In the genomic region with DNA sequence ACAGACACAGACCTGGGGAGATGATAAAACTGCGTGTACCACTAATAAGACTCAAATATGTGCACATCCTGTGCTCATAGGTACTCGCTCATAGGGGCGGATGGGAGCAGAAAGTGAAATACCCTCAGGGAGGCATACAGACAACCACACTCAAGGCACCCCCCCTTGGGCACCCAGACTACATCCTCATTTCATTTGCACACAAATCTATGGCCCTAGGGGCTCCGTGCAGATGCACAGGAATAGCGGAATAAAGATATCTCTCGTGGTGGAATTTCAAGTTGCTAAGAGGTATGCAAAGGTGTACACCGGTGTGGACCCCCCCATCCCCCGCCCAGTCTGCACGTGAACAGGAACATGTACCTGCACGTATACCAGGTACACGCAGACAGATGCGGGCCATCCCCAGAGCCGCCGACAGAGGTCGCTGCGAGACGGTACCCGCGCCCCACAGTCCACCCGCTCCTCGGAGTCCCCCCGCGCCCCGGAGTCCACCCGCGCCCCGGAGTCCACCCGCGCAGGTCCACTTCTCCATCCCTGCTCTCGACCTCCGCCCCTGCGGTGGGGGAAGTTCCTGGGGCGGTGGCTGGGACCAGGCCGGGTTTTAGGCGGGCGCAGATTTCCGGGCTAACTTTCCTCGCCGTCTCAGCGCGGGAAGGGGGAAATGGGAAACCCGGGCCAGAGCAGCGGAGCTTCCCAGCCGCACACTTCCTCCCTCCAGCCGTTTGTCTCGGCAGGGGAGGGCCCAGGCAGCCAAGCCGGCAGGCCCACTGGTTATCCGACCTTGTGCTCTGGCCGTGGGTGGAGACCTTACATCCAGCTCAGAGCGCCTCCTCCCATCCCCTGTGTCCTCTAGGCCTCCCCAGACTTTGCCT, we compare ENCODE assay signal across 8 cellular contexts. TPM values are rescaled to one million over a fixed set of nuclear protein-coding genes. Genes with fewer than 3 reads are reported as not detected.
DNase-seq lines count a peak whose midpoint lies in the region; ATAC-seq and TF ChIP-seq lines count a peak whose summit lies in the region.

No MANE protein-coding gene starts in this region.

- peaks cover 79% of the 10 kb centered on the region for H3K79me2 ChIP-seq in OCI-LY3 (ENCODE audit: low read length)

- peaks cover 20% of the 10 kb centered on the region for H3K4me1 Mint-ChIP-seq in activated T-cell treated with anti-CD3 and anti-CD28 coated beads, Interleukin-2, amount 50 U/mL, for 24 hours (ENCODE audit: low read depth)
- H3K4me1 Mint-ChIP-seq in neural crest cell, result peaks cover 6% of the 10 kb centered on the region

- WGBS in testis, 2 donors, result 3 to 4% methylated on average over 31 to 50 of the region's 50 CpGs

- peak; percentile 67 for DNase-seq in NCI-H1436 (lab: John Stamatoyannopoulos, UW)
- DNase-seq in NCI-H1436 treated with DMSO at 0.1 percent for 48 hours (lab: John Stamatoyannopoulos, UW), result no peak
- peak; percentile 87 for DNase-seq in activated T-cell treated with anti-CD3 and anti-CD28 coated beads, Interleukin-2, amount 50 U/mL, for 24 hours
- peak; percentile 45 for DNase-seq in fibroblast of mammary gland (ENCODE audit: low read depth)
- peak; percentile 69 for DNase-seq in neural crest cell (ENCODE audit: low read depth, low spot score)
- DNase-seq in testis, result peak; percentile 85

- ATAC-seq in HG02885 (IDR thresholded peaks at IDR 0.05; ENCODE audit: poor library complexity, unreplicated experiment), result peak; percentile 69

- TF ChIP-seq CTCF in OCI-LY3 (IDR thresholded peaks at IDR 0.05; ENCODE audit: low read depth, low read length), result peak; percentile 61
- peak; percentile 57 for TF ChIP-seq CTCF in fibroblast of mammary gland (conservative IDR thresholded peaks at IDR 0.05; ENCODE audit: control insufficient read depth, insufficient read depth, low read depth, low read length)
- TF ChIP-seq CTCF in neural crest cell (conservative IDR thresholded peaks at IDR 0.05), result peak; percentile 87
- TF ChIP-seq CTCF in testis (IDR thresholded peaks at IDR 0.05), result peak; percentile 37 to 84 (median 63)

- H4K20me1 ChIP-seq in OCI-LY3 (ENCODE audit: insufficient read depth, low read length), result no peaks in the 10 kb centered on the region

- H3K9me3 ChIP-seq in OCI-LY3 (ENCODE audit: insufficient read depth, low read length), result no peaks in the 10 kb centered on the region
- H3K9me3 ChIP-seq in testis, result no peaks in the 10 kb centered on the region

- intact Hi-C loops in testis (cut with DNase I; ENCODE audit: low total_unique reads), result no loop called here

- no peak for TF ChIP-seq POLR2A in testis (IDR thresholded peaks at IDR 0.05)

- peak overlapping the region; percentile 98 for H3K4me2 ChIP-seq in OCI-LY3 (ENCODE audit: low read length)

- H3K36me3 ChIP-seq in OCI-LY3 (replicated peaks; ENCODE audit: low read depth, low read length) (peaks cover 56% of the 10 kb centered on the region), testis (ENCODE audit: low read depth, missing control alignments) (no peaks in the 10 kb centered on the region)

- no peak overlapping the region for H2AFZ ChIP-seq in OCI-LY3 (ENCODE audit: low read depth, low read length)

- H3K27me3 ChIP-seq in OCI-LY3 (ENCODE audit: low read depth, low read length), result no peaks in the 10 kb centered on the region
- no peaks in the 10 kb centered on the region for H3K27me3 ChIP-seq in testis

- H3K4me1 ChIP-seq in OCI-LY3 (ENCODE audit: low read length) (peaks cover 95% of the 10 kb centered on the region), testis (no peaks in the 10 kb centered on the region)

- H3K36me3 Mint-ChIP-seq in activated T-cell treated with anti-CD3 and anti-CD28 coated beads, Interleukin-2, amount 50 U/mL, for 24 hours (ENCODE audit: low read depth), result no peaks in the 10 kb centered on the region
- H3K36me3 Mint-ChIP-seq in neural crest cell (ENCODE audit: low read depth), result no peaks in the 10 kb centered on the region

- H3K9me3 Mint-ChIP-seq in activated T-cell treated with anti-CD3 and anti-CD28 coated beads, Interleukin-2, amount 50 U/mL, for 24 hours, result no peaks in the 10 kb centered on the region
- no peaks in the 10 kb centered on the region for H3K9me3 Mint-ChIP-seq in neural crest cell

- H3K4me3 Mint-ChIP-seq in activated T-cell treated with anti-CD3 and anti-CD28 coated beads, Interleukin-2, amount 50 U/mL, for 24 hours, result peak overlapping the region; percentile 67
- H3K4me3 Mint-ChIP-seq in neural crest cell, result peak overlapping the region; percentile 86

- H3K27ac ChIP-seq in OCI-LY3 (ENCODE audit: low read length) (peak overlapping the region; percentile 100), testis (no peak overlapping the region)

- peak overlapping the region; percentile 64 for H3K27ac Mint-ChIP-seq in activated T-cell treated with anti-CD3 and anti-CD28 coated beads, Interleukin-2, amount 50 U/mL, for 24 hours
- peak overlapping the region; percentile 62 for H3K27ac Mint-ChIP-seq in neural crest cell (ENCODE audit: unreplicated experiment)

- H3K9ac ChIP-seq in OCI-LY3 (ENCODE audit: low read length), result peak overlapping the region; percentile 100

- H3K27me3 Mint-ChIP-seq in activated T-cell treated with anti-CD3 and anti-CD28 coated beads, Interleukin-2, amount 50 U/mL, for 24 hours, result peaks cover 12% of the 10 kb centered on the region
- H3K27me3 Mint-ChIP-seq in neural crest cell (ENCODE audit: low read depth), result peaks cover 49% of the 10 kb centered on the region

- H3K4me3 ChIP-seq in OCI-LY3 (ENCODE audit: low read length) (peak overlapping the region; percentile 87), fibroblast of mammary gland (ENCODE audit: control insufficient read depth, low read depth, low read length) (peak overlapping the region; percentile 47), testis (peak overlapping the region; percentile 37 to 52)

RNA-seq across cellular contexts. Expression of a gene that starts 1.0 kb away (rescaled TPM):
- total RNA-seq in neural crest cell, result not detected in 2 replicates
- total RNA-seq in testis, result not detected
- polyA plus RNA-seq in testis (ENCODE audit: insufficient read depth, low read depth, low replicate concordance), result 0.15 TPM
